ENCODE assay signal across 8 cellular contexts in genomic region chr9:98944130-98945074, GRCh38. TPM values are rescaled to one million over a fixed set of nuclear protein-coding genes. Genes with fewer than 3 reads are reported as not detected.
DNase-seq lines count a peak whose midpoint lies in the region; ATAC-seq and TF ChIP-seq lines count a peak whose summit lies in the region.

No MANE protein-coding gene starts in this region.

- DNase-seq in A673 (ENCODE audit: low spot score) (no peak), HL-60 (ENCODE audit: low read depth in 1 of 2, low spot score in 1 of 2) (peak; percentile 37 to 61), chondrocyte (ENCODE audit: low spot score) (no peak), HAP-1 (ENCODE audit: low spot score in 2 of 2) (no peak)

- H3K9ac ChIP-seq in muscle layer of colon (ENCODE audit: low read length), result peak overlapping the region; percentile 40

- no TSS peak for BruUV-seq in A673 (replicated peaks; lab: Mats Ljungman, UMichigan)

- H3K36me3 ChIP-seq in A673 (ENCODE audit: insufficient read depth, low read length, poor library complexity, severe bottlenecking) (no peaks in the 10 kb centered on the region), muscle layer of colon (ENCODE audit: insufficient read depth, low read length) (no peaks in the 10 kb centered on the region), HAP-1 (replicated peaks) (no peaks in the 10 kb centered on the region)

- no peaks in the 10 kb centered on the region for H3K9me3 ChIP-seq in A673 (ENCODE audit: low read depth, low read length, poor library complexity, severe bottlenecking)
- no peaks in the 10 kb centered on the region for H3K9me3 ChIP-seq in muscle layer of colon (ENCODE audit: low read length)
- H3K9me3 ChIP-seq in HAP-1, result no peaks in the 10 kb centered on the region

- H3K27ac Mint-ChIP-seq in chondrocyte (ENCODE audit: unreplicated experiment), result no peak overlapping the region

- peaks cover 61% of the 10 kb centered on the region for H3K27me3 Mint-ChIP-seq in chondrocyte (ENCODE audit: low read depth)

- H3K27me3 ChIP-seq in A673 (replicated peaks; ENCODE audit: insufficient read depth, low read depth, low read length, poor library complexity), result peaks cover 77% of the 10 kb centered on the region
- peaks cover 42% of the 10 kb centered on the region for H3K27me3 ChIP-seq in HL-60 (ENCODE audit: insufficient read depth, poor library complexity, severe bottlenecking)
- no peaks in the 10 kb centered on the region for H3K27me3 ChIP-seq in muscle layer of colon (ENCODE audit: control insufficient read depth in 1 of 2, insufficient read depth in 2 of 2, low read length in 2 of 2)
- H3K27me3 ChIP-seq in HAP-1 (ENCODE audit: low read depth), result peaks cover 70% of the 10 kb centered on the region

- in situ Hi-C loops in HAP-1 (cut with MboI; ENCODE audit: low sequenced_read_pairs), result no loop called here

- peak overlapping the region; percentile 82 for H3K4me3 Mint-ChIP-seq in chondrocyte (ENCODE audit: unreplicated experiment)

- CTCF ChIA-PET in A673 (lab: Charles Lee), result no interaction called here

- TF ChIP-seq CTCF in A673 (conservative IDR thresholded peaks at IDR 0.05; ENCODE audit: low read depth, low read length), result no peak
- no peak for TF ChIP-seq CTCF in HL-60 (IDR thresholded peaks at IDR 0.05; ENCODE audit: insufficient read depth, low read length)
- no peak for TF ChIP-seq CTCF in chondrocyte (IDR thresholded peaks at IDR 0.05)

- H3K9me3 Mint-ChIP-seq in chondrocyte (ENCODE audit: low read depth), result no peaks in the 10 kb centered on the region

- ATAC-seq in HG03095 (IDR thresholded peaks at IDR 0.05; ENCODE audit: unreplicated experiment) (no peak), HG02571 (IDR thresholded peaks at IDR 0.05; ENCODE audit: unreplicated experiment) (no peak), GM18520 (IDR thresholded peaks at IDR 0.05; ENCODE audit: unreplicated experiment) (no peak)

- no peak overlapping the region for H3K27ac ChIP-seq in A673 (ENCODE audit: low read depth, low read length, poor library complexity, severe bottlenecking)
- H3K27ac ChIP-seq in HL-60 (replicated peaks), result no peak overlapping the region
- H3K27ac ChIP-seq in muscle layer of colon (ENCODE audit: low read depth, low read length), result peak overlapping the region; percentile 96

- POLR2A ChIA-PET in A673 (lab: Charles Lee; ENCODE audit: low non-redundant PET), result no interaction called here

- H3K36me3 Mint-ChIP-seq in chondrocyte (ENCODE audit: low read depth), result no peaks in the 10 kb centered on the region

- intact Hi-C loops in A673 (cut with micrococcal nuclease; ENCODE audit: unreplicated experiment), result no loop called here

- H3K4me3 ChIP-seq in A673 (ENCODE audit: low read depth, low read length, poor library complexity, severe bottlenecking) (peak overlapping the region; percentile 26), HL-60 (replicated peaks; ENCODE audit: insufficient read depth, low read length) (peak overlapping the region; percentile 0; the same call in 1 of the 2 replicates), muscle layer of colon (ENCODE audit: low read depth in 1 of 2, low read length in 2 of 2) (peak overlapping the region; percentile 80 to 81), HAP-1 (no peak overlapping the region)

- H3K4me1 ChIP-seq in A673 (ENCODE audit: insufficient read depth, low read length, poor library complexity, severe bottlenecking), result no peaks in the 10 kb centered on the region
- peaks cover 35% of the 10 kb centered on the region for H3K4me1 ChIP-seq in muscle layer of colon (ENCODE audit: insufficient read depth, low read length)
- H3K4me1 ChIP-seq in HAP-1, result no peaks in the 10 kb centered on the region

- peaks cover 15% of the 10 kb centered on the region for H3K4me1 Mint-ChIP-seq in chondrocyte (ENCODE audit: low read depth)

RNA-seq across cellular contexts. Expression of gene COL15A1, which starts 0.7 kb away (rescaled TPM):
- total RNA-seq in A673 (2021) (0.04 TPM in 1 of 2 replicates, not detected in the other), chondrocyte (5.2 to 7.1 TPM (median 5.4 TPM) in 3 replicates)

Comparison
In these comparisons a context has a peak if more than half of its experiments do, and no peak if none do; other contexts are left out.
1. DNase-seq: peak in HL-60 (2 of 2); none in A673 (single experiment), chondrocyte (single experiment) and HAP-1 (0 of 2).